Comparison of ENCODE assay signal across 28 cellular contexts in genomic region chr14:78713716-78714115, GRCh38.
"Had no signal": no experiment of that assay in that cellular context is flagged by ENCODE, and none has a peak within 500 bp of the region (broad histone marks: within the 10 kb centered on the region; RNA-seq: fewer than 3 reads in every experiment).

No MANE protein-coding gene starts in this region.

- H3K9me3 ChIP-seq: colonic mucosa, esophagus muscularis mucosa, esophagus squamous epithelium, gastrocnemius medialis, gastroesophageal sphincter, heart left ventricle, heart right ventricle had no signal

- H3K27ac ChIP-seq: colonic mucosa, coronary artery, dorsolateral prefrontal cortex, epithelial cell of prostate, esophagus muscularis mucosa, esophagus squamous epithelium, foreskin keratinocyte, gastrocnemius medialis, gastroesophageal sphincter, heart left ventricle, heart right ventricle had no signal

- H3K36me3 ChIP-seq: colonic mucosa, esophagus muscularis mucosa, esophagus squamous epithelium, gastrocnemius medialis, gastroesophageal sphincter, heart left ventricle, heart right ventricle had no signal

- DNase-seq: colonic mucosa; cortex of kidney; dermis blood vessel endothelial cell; dorsolateral prefrontal cortex; effector CD4-positive, alpha-beta T cell; effector CD8-positive, alpha-beta T cell; effector memory CD4-positive, alpha-beta T cell; effector memory CD8-positive, alpha-beta T cell; endodermal cell; erythroblast; esophagus squamous epithelium; foreskin fibroblast; foreskin keratinocyte; foreskin melanocyte; gastrocnemius medialis; glutamatergic neuron; head of caudate nucleus; heart left ventricle; heart right ventricle had no signal

- FAIRE-seq: colon, endometrium, endothelial cell of umbilical vein, frontal cortex had no signal

- H3K27me3 ChIP-seq: colonic mucosa, dorsolateral prefrontal cortex, esophagus muscularis mucosa, esophagus squamous epithelium, foreskin keratinocyte, gastrocnemius medialis, gastroesophageal sphincter, heart left ventricle, heart right ventricle had no signal

- H3K4me1 ChIP-seq: colonic mucosa, esophagus muscularis mucosa, esophagus squamous epithelium, foreskin keratinocyte, gastrocnemius medialis, gastroesophageal sphincter, heart left ventricle, heart right ventricle had no signal

- ATAC-seq: effector memory CD8-positive, alpha-beta T cell; esophagus mucosa; foreskin keratinocyte; gastrocnemius medialis; gastroesophageal sphincter; heart left ventricle; heart right ventricle had no signal

- H3K4me3 ChIP-seq: colonic mucosa, coronary artery, dorsolateral prefrontal cortex, esophagus muscularis mucosa, esophagus squamous epithelium, gastrocnemius medialis, gastroesophageal sphincter, heart left ventricle, heart right ventricle had no signal
